Comparison of ENCODE assay signal across 23 cellular contexts in genomic region chr2:50333501-50334228, GRCh38.
DNase-seq lines count a peak whose midpoint lies in the region; ATAC-seq and TF ChIP-seq lines count a peak whose summit lies in the region.
"Had no signal": no experiment of that assay in that cellular context is flagged by ENCODE, and none has a peak within 500 bp of the region (broad histone marks: within the 10 kb centered on the region; RNA-seq: fewer than 3 reads in every experiment).

No MANE protein-coding gene starts in this region.

- H3K27me3 ChIP-seq in right atrium auricular region (no peaks in the 10 kb centered on the region), heart right ventricle (no peaks in the 10 kb centered on the region)
- H3K27me3 ChIP-seq: BE2C; BLaER1 treated with 17β-estradiol and CSF1 and Interleukin-3, amounts not matched to agents 10 nM and 100 nM had no signal

- H3K27me3 Mint-ChIP-seq in brain: no peaks in the 10 kb centered on the region
- H3K27me3 Mint-ChIP-seq in nephron progenitor cell (ENCODE audit: low read depth, poor library complexity): no peaks in the 10 kb centered on the region
- H3K27me3 Mint-ChIP-seq: CD4-positive, alpha-beta T cell had no signal

- TF ChIP-seq CTCF in right atrium auricular region (IDR thresholded peaks at IDR 0.05): no peak
- TF ChIP-seq CTCF in heart right ventricle (IDR thresholded peaks at IDR 0.05): no peak
- TF ChIP-seq CTCF in brain (conservative IDR thresholded peaks at IDR 0.05): no peak
- TF ChIP-seq CTCF in nephron progenitor cell (IDR thresholded peaks at IDR 0.05): no peak
- no peak for TF ChIP-seq CTCF in GM10248 (IDR thresholded peaks at IDR 0.05; ENCODE audit: control extremely low read depth, extremely low read depth, low read depth, missing control alignments)

- H3K36me3 ChIP-seq in right atrium auricular region (no peaks in the 10 kb centered on the region), heart right ventricle (no peaks in the 10 kb centered on the region)
- H3K36me3 ChIP-seq: BE2C; BLaER1 treated with 17β-estradiol and CSF1 and Interleukin-3, amounts not matched to agents 10 nM and 100 nM; HAP-1 had no signal

- POLR2A ChIA-PET in GM10248 (lab: Yijun Ruan, JAX): no interaction called here

- H3K4me1 ChIP-seq in right atrium auricular region: peaks cover 0 to 4% of the 10 kb centered on the region in 2 donors
- H3K4me1 ChIP-seq in heart right ventricle: no peaks in the 10 kb centered on the region
- H3K4me1 ChIP-seq: A549; BE2C; BLaER1 treated with 17β-estradiol and CSF1 and Interleukin-3, amounts not matched to agents 10 nM and 100 nM had no signal

- H3K27ac ChIP-seq in right atrium auricular region: peak overlapping the region; percentile 46 to 85
- no peak overlapping the region for H3K27ac ChIP-seq in heart right ventricle
- H3K27ac ChIP-seq: A549; BLaER1 treated with 17β-estradiol and CSF1 and Interleukin-3, amounts not matched to agents 10 nM and 100 nM had no signal

- H3K4me3 Mint-ChIP-seq in brain (peak overlapping the region in 2 of 5 experiments; percentile 26 to 47), nephron progenitor cell (no peak overlapping the region)
- H3K4me3 Mint-ChIP-seq: CD14-positive monocyte; CD4-positive, alpha-beta T cell; CD8-positive, alpha-beta memory T cell; HFFc6 had no signal

- DNase-seq in right atrium auricular region (ENCODE audit: low spot score): no peak
- no peak for DNase-seq in heart right ventricle
- peak; percentile 53 for DNase-seq in G401 (ENCODE audit: low spot score)
- no peak for DNase-seq in nephron progenitor cell
- no peak for DNase-seq in NCI-H345 treated with DMSO at 0.1 percent for 48 hours (lab: John Stamatoyannopoulos, UW; ENCODE audit: unreplicated experiment)
- no peak for DNase-seq in GM10248 (ENCODE audit: extremely low spot score)
- DNase-seq: 8988T; ACHN; AML-193; BE2C; CD4-positive, alpha-beta T cell; CD8-positive, alpha-beta memory T cell; DMS 273 treated with DMSO at 0.1 percent for 48 hours; DMS79; EL; GOT3; HFFc6 had no signal

- H3K27ac Mint-ChIP-seq in brain (peak overlapping the region in 4 of 5 experiments; percentile 3 to 64 (median 40)), nephron progenitor cell (peak overlapping the region; percentile 74)
- H3K27ac Mint-ChIP-seq: CD14-positive monocyte; CD4-positive, alpha-beta T cell; CD8-positive, alpha-beta memory T cell; HFFc6 had no signal

- no peaks in the 10 kb centered on the region for H3K9me3 Mint-ChIP-seq in brain
- H3K9me3 Mint-ChIP-seq in nephron progenitor cell: no peaks in the 10 kb centered on the region
- H3K9me3 Mint-ChIP-seq: CD14-positive monocyte; CD4-positive, alpha-beta T cell had no signal

- in situ Hi-C loops in G401 (cut with HindIII; ENCODE audit: low sequenced_read_pairs): no loop called here

- H3K36me3 Mint-ChIP-seq in brain (no peaks in the 10 kb centered on the region), nephron progenitor cell (ENCODE audit: low read depth) (no peaks in the 10 kb centered on the region)
- H3K36me3 Mint-ChIP-seq: CD14-positive monocyte; CD8-positive, alpha-beta memory T cell had no signal

- WGBS in heart right ventricle, 2 donors: 28 to 56% methylated on average over 3 of the region's 3 CpGs

- ATAC-seq in heart right ventricle: no peak
- ATAC-seq: A549, GM12878 had no signal

- CTCF ChIA-PET in GM10248 (lab: Yijun Ruan, JAX): interaction anchor here (1.6 kb wide), 1 partner anchor 13 kb away, joined by 4 read pairs; no protein-coding TSS in a partner anchor

- H3K9me3 ChIP-seq in right atrium auricular region (no peaks in the 10 kb centered on the region), heart right ventricle (no peaks in the 10 kb centered on the region)
- H3K9me3 ChIP-seq: A549; BE2C; BLaER1 treated with 17β-estradiol and CSF1 and Interleukin-3, amounts not matched to agents 10 nM and 100 nM; HAP-1 had no signal

- intact Hi-C loops in heart right ventricle (cut with DNase I): no loop called here

- H3K4me3 ChIP-seq in right atrium auricular region (no peak overlapping the region), heart right ventricle (no peak overlapping the region)
- H3K4me3 ChIP-seq: A549; BLaER1 treated with 17β-estradiol and CSF1 and Interleukin-3, amounts not matched to agents 10 nM and 100 nM; GM12878; HAP-1 had no signal

- H3K4me1 Mint-ChIP-seq in brain (peaks cover 60% of the 10 kb centered on the region), nephron progenitor cell (peaks cover 45% of the 10 kb centered on the region)
- H3K4me1 Mint-ChIP-seq: CD14-positive monocyte; CD8-positive, alpha-beta memory T cell had no signal

Comparison
In these comparisons a context has a peak if more than half of its experiments do, and no peak if none do; other contexts are left out.
1. H3K27ac ChIP-seq: peak in right atrium auricular region (2 of 2); none in heart right ventricle (0 of 10).